ENCODE assay signal across 1 cellular context in the genomic region with DNA sequence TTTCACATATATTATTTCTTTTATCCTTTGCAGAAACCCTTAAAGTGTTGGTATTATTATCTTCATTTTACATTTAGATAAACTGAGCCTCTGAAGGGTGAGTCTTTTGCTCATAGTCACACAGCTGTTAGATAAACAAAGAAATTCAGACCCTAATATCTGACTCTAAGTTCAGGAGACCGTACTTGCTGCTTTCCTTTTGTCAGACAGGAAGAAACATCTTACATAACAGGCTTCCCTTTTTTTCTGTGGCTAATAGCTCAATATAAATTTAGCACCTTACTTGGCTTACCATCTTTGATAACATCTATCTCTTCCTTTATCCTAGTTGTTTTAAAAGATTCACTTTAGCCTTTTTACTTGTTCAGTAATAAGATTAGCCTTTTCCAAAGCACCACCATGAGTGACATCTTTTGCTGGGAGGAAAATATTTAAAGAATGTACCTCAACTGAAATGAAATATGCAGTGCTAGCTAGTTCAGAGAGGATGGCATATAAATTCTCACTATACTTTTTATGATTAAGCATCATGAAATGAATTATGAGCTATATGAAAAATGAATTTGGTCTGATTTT.
TF ChIP-seq lines count a peak whose summit lies in the region.

No MANE protein-coding gene starts in this region.

TF ChIP-seq in HEK293T, 16 proteins besides CTCF, POLR2A, EP300 and RAD21 (continued from another document):
- TF ChIP-seq CTBP1 (IDR thresholded peaks at IDR 0.05; ENCODE audit: borderline replicate concordance) (no peak), FOXK2 (IDR thresholded peaks at IDR 0.05) (no peak), ELF4 (IDR thresholded peaks at IDR 0.05) (no peak), NFRKB (IDR thresholded peaks at IDR 0.05) (no peak), FOXA1 (IDR thresholded peaks at IDR 0.05) (no peak), ZNF384 (IDR thresholded peaks at IDR 0.05) (no peak), ARNT (IDR thresholded peaks at IDR 0.05) (no peak), FOXM1 (IDR thresholded peaks at IDR 0.05; ENCODE audit: borderline replicate concordance) (no peak), LEF1 (IDR thresholded peaks at IDR 0.05; ENCODE audit: borderline replicate concordance) (no peak), TARDBP (IDR thresholded peaks at IDR 0.05) (no peak), BHLHE40 (IDR thresholded peaks at IDR 0.05; ENCODE audit: borderline replicate concordance) (no peak), SUZ12 (IDR thresholded peaks at IDR 0.05) (no peak)
